1 cellular context compared by ENCODE assay signal in the genomic region with DNA sequence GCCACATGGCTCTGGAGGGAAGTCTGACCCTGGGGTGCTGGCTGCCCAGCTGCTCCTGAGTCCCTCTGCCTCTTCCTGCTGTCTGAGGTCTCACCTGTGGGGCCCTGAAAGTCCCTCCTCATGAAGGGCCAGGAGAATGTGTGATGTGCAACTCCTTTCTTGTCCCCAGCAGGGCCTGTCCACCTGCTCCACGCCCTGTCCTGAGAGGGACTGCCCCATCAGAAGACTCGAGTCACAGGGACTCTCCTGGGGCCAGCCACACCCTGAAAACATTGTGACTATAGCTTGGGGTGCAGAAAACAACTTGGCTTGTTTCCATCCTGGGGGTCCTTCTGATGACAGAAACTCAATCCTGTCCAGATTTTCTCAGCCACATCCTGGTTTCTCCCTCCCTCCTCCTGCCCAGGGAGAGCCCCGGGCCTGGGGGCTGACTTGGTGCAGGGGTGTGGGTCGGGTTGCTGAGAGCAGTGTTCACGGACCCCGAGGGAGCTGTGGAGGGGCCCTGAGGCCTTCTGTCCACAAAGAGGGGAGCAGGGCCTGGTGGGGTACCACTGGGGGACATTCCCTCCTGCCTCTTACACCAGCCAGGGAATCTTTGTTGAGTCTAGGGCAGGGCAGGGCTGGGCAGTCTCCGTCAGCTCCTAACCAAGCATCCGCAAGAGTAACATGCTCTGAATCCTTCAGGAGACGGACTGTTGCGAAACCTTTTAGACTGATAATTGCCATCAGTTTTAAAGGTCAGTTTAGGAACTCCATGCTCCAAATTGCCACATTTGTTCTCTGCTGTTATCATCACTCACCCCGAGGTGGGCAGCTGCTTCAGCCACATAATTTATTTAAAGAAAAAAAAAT.
A peak's percentile ranks its signal among the peaks of the same experiment; 100 is the strongest.
TF ChIP-seq lines count a peak whose summit lies in the region.

No MANE protein-coding gene starts in this region.

TF ChIP-seq in H1, 55 proteins besides CTCF, POLR2A, EP300 and RAD21:
- TF ChIP-seq CEBPB (IDR thresholded peaks at IDR 0.05; ENCODE audit: low read depth, low read length) (peak; percentile 88), GTF2F1 (IDR thresholded peaks at IDR 0.05; ENCODE audit: borderline replicate concordance, low read depth, low read length) (no peak)
